ENCODE assay signal across 8 cellular contexts in genomic region chr16:30445408-30446202, GRCh38. TPM values are rescaled to one million over a fixed set of nuclear protein-coding genes. Genes with fewer than 3 reads are reported as not detected.
DNase-seq lines count a peak whose midpoint lies in the region; ATAC-seq and TF ChIP-seq lines count a peak whose summit lies in the region.

Gene SEPHS2 (minus strand): TSS chr16:30445874. CDS start chr16:30445727, 147 bp downstream.

- peaks cover 23% of the 10 kb centered on the region for H3K36me3 Mint-ChIP-seq in activated CD4-positive, alpha-beta T cell treated with anti-CD3 and anti-CD28 coated beads for 36 hours (ENCODE audit: low read depth)

- H3K4me1 Mint-ChIP-seq in activated CD4-positive, alpha-beta T cell treated with anti-CD3 and anti-CD28 coated beads for 36 hours: peaks cover 35% of the 10 kb centered on the region

- peak; percentile 57 for TF ChIP-seq CTCF in choroid plexus epithelial cell (conservative IDR thresholded peaks at IDR 0.05; ENCODE audit: low read depth, low read length)

- H3K4me3 Mint-ChIP-seq in activated CD4-positive, alpha-beta T cell treated with anti-CD3 and anti-CD28 coated beads for 36 hours: peak within 1 kb of the TSS; percentile 86

- peak; percentile 79 for ATAC-seq in GM19025 (IDR thresholded peaks at IDR 0.05; ENCODE audit: low read depth, unreplicated experiment)
- peak; percentile 88 for ATAC-seq in HG03354 (IDR thresholded peaks at IDR 0.05; ENCODE audit: poor library complexity, severe bottlenecking, unreplicated experiment)
- peak; percentile 98 for ATAC-seq in activated CD4-positive, alpha-beta T cell treated with anti-CD3 and anti-CD28 coated beads for 36 hours

- CTCF ChIA-PET in activated CD4-positive, alpha-beta T cell treated with anti-CD3 and anti-CD28 coated beads for 36 hours (lab: Charles Lee): interaction anchor here (0.6 to 3.4 kb wide), 10 partner anchors 12 to 205 kb away, joined by 3 to 21 read pairs (median 4); partner anchors contain the start of genes DCTPP1, PRR14, ZNF689 and ZNF747

- H3K27me3 Mint-ChIP-seq in activated CD4-positive, alpha-beta T cell treated with anti-CD3 and anti-CD28 coated beads for 36 hours: no peaks in the 10 kb centered on the region

- peak; percentile 95 for DNase-seq in AG20443 (ENCODE audit: low spot score)
- DNase-seq in NCI-H510A treated with DMSO at 0.1 percent for 48 hours (lab: John Stamatoyannopoulos, UW): peak; percentile 98
- DNase-seq in activated CD4-positive, alpha-beta T cell treated with anti-CD3 and anti-CD28 coated beads for 36 hours: peak; percentile 98
- peak; percentile 99 for DNase-seq in choroid plexus epithelial cell (ENCODE audit: low read depth)
- peak; percentile 98 for DNase-seq in kidney tubule cell (ENCODE audit: low spot score)
- peak; percentile 73 to 93 (median 92) for DNase-seq in stimulated activated CD4-positive, alpha-beta T cell treated with anti-CD3 and anti-CD28 coated beads, Interleukin-1b, Interleukin-23, amount 100 ng/mL, for 24 hours (ENCODE audit: low read depth in 4 of 4, low spot score in 1 of 4)

- POLR2A ChIA-PET in activated CD4-positive, alpha-beta T cell treated with anti-CD3 and anti-CD28 coated beads for 36 hours (lab: Charles Lee): interaction anchor here (0.8 to 1.0 kb wide), 2 partner anchors 28 to 153 kb away, joined by 3 read pairs; no protein-coding TSS in a partner anchor

- peak within 1 kb of the TSS; percentile 93 for H3K27ac Mint-ChIP-seq in activated CD4-positive, alpha-beta T cell treated with anti-CD3 and anti-CD28 coated beads for 36 hours

- intact Hi-C loops in activated CD4-positive, alpha-beta T cell treated with anti-CD3 and anti-CD28 coated beads for 36 hours (cut with DNase I, micrococcal nuclease): loop anchor here (1.0 kb wide), 2 partner anchors 15 to 27 kb away; partner anchors contain the start of genes DCTPP1 (in 2 of the 2) and ITGAL (in 2 of the 2)

- H3K4me3 ChIP-seq in choroid plexus epithelial cell (ENCODE audit: low read depth, low read length): peak within 1 kb of the TSS; percentile 94

- peaks cover 2% of the 10 kb centered on the region for H3K9me3 Mint-ChIP-seq in activated CD4-positive, alpha-beta T cell treated with anti-CD3 and anti-CD28 coated beads for 36 hours (ENCODE audit: low read depth)

RNA-seq across cellular contexts. Expression of gene SEPHS2, which starts in this region (rescaled TPM):
- total RNA-seq in activated CD4-positive, alpha-beta T cell treated with anti-CD3 and anti-CD28 coated beads for 36 hours: 10 to 100 TPM; 37.8 to 56.0 TPM

Comparison
In these comparisons a context has a peak if more than half of its experiments do, and no peak if none do; other contexts are left out.
1. Peak in every context shown above with its lines: DNase-seq, ATAC-seq and H3K4me3 ChIP-seq.